Comparison of ENCODE assay signal across 1 cellular context in the genomic region with DNA sequence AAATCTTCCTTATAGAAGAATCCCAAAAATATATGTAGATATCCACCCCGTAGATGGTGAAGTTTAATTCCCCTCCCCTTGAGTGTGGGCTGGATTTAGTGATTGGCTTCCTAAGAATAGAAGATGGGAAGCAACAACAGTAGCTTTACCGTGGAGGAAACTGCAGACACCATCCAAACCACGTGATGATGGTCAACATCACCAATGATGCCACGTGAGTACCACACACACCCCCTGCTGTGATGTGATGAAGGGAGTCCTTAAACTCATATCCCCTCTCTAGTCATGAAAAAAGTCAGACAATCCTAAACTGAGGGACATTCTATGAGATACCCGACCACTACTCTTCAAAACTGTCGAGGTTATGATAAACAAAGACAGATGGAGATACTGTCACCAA.
TF ChIP-seq lines count a peak whose summit lies in the region.

No MANE protein-coding gene starts in this region.

TF ChIP-seq in HepG2, 621 proteins besides CTCF, POLR2A, EP300 and RAD21 (continued from another document):
- TF ChIP-seq, protein P1, sequence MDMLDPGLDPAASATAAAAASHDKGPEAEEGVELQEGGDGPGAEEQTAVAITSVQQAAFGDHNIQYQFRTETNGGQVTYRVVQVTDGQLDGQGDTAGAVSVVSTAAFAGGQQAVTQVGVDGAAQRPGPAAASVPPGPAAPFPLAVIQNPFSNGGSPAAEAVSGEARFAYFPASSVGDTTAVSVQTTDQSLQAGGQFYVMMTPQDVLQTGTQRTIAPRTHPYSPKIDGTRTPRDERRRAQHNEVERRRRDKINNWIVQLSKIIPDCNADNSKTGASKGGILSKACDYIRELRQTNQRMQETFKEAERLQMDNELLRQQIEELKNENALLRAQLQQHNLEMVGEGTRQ (IDR thresholded peaks at IDR 0.05; ENCODE audit: low read depth, low read length), result peak; percentile 46
- TF ChIP-seq, protein P1 (CRISPR knock-in tag; IDR thresholded peaks at IDR 0.05; ENCODE audit: borderline replicate concordance), result no peak
- no peak for TF ChIP-seq SATB2 (CRISPR knock-in tag; IDR thresholded peaks at IDR 0.05)
- TF ChIP-seq SAFB2 (CRISPR knock-in tag; IDR thresholded peaks at IDR 0.05; ENCODE audit: borderline replicate concordance, low read depth), result no peak
- no peak for TF ChIP-seq IKZF1 (IDR thresholded peaks at IDR 0.05)
- no peak for TF ChIP-seq NFATC3 (CRISPR knock-in tag; IDR thresholded peaks at IDR 0.05)
- TF ChIP-seq, protein P2, sequence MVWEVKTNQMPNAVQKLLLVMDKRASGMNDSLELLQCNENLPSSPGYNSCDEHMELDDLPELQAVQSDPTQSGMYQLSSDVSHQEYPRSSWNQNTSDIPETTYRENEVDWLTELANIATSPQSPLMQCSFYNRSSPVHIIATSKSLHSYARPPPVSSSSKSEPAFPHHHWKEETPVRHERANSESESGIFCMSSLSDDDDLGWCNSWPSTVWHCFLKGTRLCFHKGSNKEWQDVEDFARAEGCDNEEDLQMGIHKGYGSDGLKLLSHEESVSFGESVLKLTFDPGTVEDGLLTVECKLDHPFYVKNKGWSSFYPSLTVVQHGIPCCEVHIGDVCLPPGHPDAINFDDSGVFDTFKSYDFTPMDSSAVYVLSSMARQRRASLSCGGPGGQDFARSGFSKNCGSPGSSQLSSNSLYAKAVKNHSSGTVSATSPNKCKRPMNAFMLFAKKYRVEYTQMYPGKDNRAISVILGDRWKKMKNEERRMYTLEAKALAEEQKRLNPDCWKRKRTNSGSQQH (CRISPR knock-in tag; IDR thresholded peaks at IDR 0.05; ENCODE audit: low read depth), result no peak
- no peak for TF ChIP-seq DPF2 (CRISPR knock-in tag; IDR thresholded peaks at IDR 0.05; ENCODE audit: borderline replicate concordance, low read depth)
- TF ChIP-seq, protein P3, sequence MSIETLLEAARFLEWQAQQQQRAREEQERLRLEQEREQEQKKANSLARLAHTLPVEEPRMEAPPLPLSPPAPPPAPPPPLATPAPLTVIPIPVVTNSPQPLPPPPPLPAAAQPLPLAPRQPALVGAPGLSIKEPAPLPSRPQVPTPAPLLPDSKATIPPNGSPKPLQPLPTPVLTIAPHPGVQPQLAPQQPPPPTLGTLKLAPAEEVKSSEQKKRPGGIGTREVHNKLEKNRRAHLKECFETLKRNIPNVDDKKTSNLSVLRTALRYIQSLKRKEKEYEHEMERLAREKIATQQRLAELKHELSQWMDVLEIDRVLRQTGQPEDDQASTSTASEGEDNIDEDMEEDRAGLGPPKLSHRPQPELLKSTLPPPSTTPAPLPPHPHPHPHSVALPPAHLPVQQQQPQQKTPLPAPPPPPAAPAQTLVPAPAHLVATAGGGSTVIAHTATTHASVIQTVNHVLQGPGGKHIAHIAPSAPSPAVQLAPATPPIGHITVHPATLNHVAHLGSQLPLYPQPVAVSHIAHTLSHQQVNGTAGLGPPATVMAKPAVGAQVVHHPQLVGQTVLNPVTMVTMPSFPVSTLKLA (IDR thresholded peaks at IDR 0.05), result peak; percentile 92
